27 cellular contexts compared by ENCODE assay signal in the genomic region with DNA sequence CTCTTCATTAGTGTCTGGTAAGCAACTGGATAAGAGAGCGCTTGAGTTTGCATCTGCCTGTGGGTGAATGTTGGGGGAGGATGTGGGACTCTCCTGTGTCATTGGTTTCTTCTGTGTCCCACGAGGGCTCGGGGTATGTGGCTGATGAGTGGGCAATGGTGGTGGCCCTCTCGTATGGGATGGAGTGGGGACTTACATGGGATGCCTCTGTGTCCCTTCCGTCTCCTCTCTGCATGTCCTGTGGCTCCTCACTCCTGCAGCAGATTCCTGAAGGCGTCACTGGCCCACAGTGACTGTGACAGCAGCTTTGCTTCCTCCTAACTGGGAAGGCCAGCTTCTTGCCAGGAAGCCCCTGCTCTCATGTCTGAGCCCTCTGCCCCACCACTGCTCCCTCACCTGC. TPM values are rescaled to one million over a fixed set of nuclear protein-coding genes. Genes with fewer than 3 reads are reported as not detected.
"Had no signal": no experiment of that assay in that cellular context is flagged by ENCODE, and none has a peak within 500 bp of the region (broad histone marks: within the 10 kb centered on the region; RNA-seq: fewer than 3 reads in every experiment).

No MANE protein-coding gene starts in this region.

- H3K36me3 ChIP-seq: esophagus muscularis mucosa, thyroid gland had no signal

- H3K4me3 ChIP-seq: esophagus muscularis mucosa, hepatocyte, thyroid gland had no signal

- H3K9me3 ChIP-seq: esophagus muscularis mucosa, thyroid gland had no signal

- DNase-seq: activated CD4-positive, alpha-beta T cell treated with anti-CD3 and anti-CD28 coated beads, Interleukin-2, amount 10 ng/mL, durations not matched to agents 7 days and 5 days; activated CD4-positive, CD25-positive, alpha-beta regulatory T cell treated with anti-CD3 and anti-CD28 coated beads, Interleukin-2, amount 50 U/mL, for 72 hours; activated CD8-positive, alpha-beta memory T cell treated with anti-CD3 and anti-CD28 coated beads, Interleukin-2, amount 10 ng/mL, durations not matched to agents 7 days and 5 days; activated gamma-delta T cell treated with Interleukin-2 at 50 U/mL for 16 hours; activated T-cell treated with anti-CD3 and anti-CD28 coated beads for 4 hours; anterior cingulate cortex; caudate nucleus; effector memory CD8-positive, alpha-beta T cell; glutamatergic neuron; occipital lobe; stimulated activated CD4-positive, alpha-beta T cell treated with anti-CD3 and anti-CD28 coated beads, Interleukin-4, amount 100 ng/mL, for 1 hour; substantia nigra; T-cell; thyroid gland; WERI-Rb-1 had no signal

- ATAC-seq: activated CD8-positive, alpha-beta memory T cell treated with anti-CD3 and anti-CD28 coated beads, Interleukin-2, amount 10 ng/mL, durations not matched to agents 7 days and 5 days; activated CD8-positive, alpha-beta T cell treated with anti-CD3 and anti-CD28 coated beads for 36 hours; effector memory CD8-positive, alpha-beta T cell; T-cell had no signal

- FAIRE-seq: colon, frontal cortex, TTC549, urothelium cell line had no signal

- H3K27me3 ChIP-seq: esophagus muscularis mucosa, hepatocyte, thyroid gland had no signal

- H3K27ac ChIP-seq: esophagus muscularis mucosa, hepatocyte, thyroid gland, WERI-Rb-1 had no signal

RNA-seq across cellular contexts. Expression of gene SLC7A10, which starts 34.1 kb away (rescaled TPM):
- total RNA-seq: activated CD4-positive, alpha-beta T cell treated with anti-CD3 and anti-CD28 coated beads, Interleukin-2, amount 10 ng/mL, durations not matched to agents 7 days and 5 days; activated CD8-positive, alpha-beta memory T cell treated with anti-CD3 and anti-CD28 coated beads, Interleukin-2, amount 10 ng/mL, durations not matched to agents 7 days and 5 days; activated CD8-positive, alpha-beta T cell treated with anti-CD3 and anti-CD28 coated beads for 36 hours; activated T-helper 1 cell treated with anti-CD3 and anti-CD28 coated beads, Interleukin-12 subunit alpha, Interleukin-12 subunit beta, Interleukin-2, Interleukin-4 antibody, amounts not matched to agents 30 ng/mL and 10 ng/mL and 1 ng/mL, durations not matched to agents 14 hours and 24 hours and 36 hours; dermis microvascular lymphatic vessel endothelial cell; esophagus muscularis mucosa; renal cortical epithelial cell; T-cell had no signal
- polyA plus RNA-seq: neural cell had no signal

RNA-seq across cellular contexts. Expression of gene WDR88, which starts 59.6 kb away (rescaled TPM):
- total RNA-seq: activated CD8-positive, alpha-beta memory T cell treated with anti-CD3 and anti-CD28 coated beads, Interleukin-2, amount 10 ng/mL, durations not matched to agents 7 days and 5 days; activated CD8-positive, alpha-beta T cell treated with anti-CD3 and anti-CD28 coated beads for 36 hours; activated T-helper 1 cell treated with anti-CD3 and anti-CD28 coated beads, Interleukin-12 subunit alpha, Interleukin-12 subunit beta, Interleukin-2, Interleukin-4 antibody, amounts not matched to agents 30 ng/mL and 10 ng/mL and 1 ng/mL, durations not matched to agents 14 hours and 24 hours and 36 hours; dermis microvascular lymphatic vessel endothelial cell; esophagus muscularis mucosa; frontal cortex; hepatocyte; lower leg skin; renal cortical epithelial cell; thyroid gland had no signal
